In genomic region chr1:89820423-89821321, GRCh38 we compare ENCODE assay signal across 8 cellular contexts.
DNase-seq lines count a peak whose midpoint lies in the region; ATAC-seq and FAIRE-seq lines count a peak whose summit lies in the region.

TSS of gene LRRC8D (plus strand) at chr1:89821032. CDS start at chr1:89933069, 112,037 bp downstream.

- no peaks in the 10 kb centered on the region for H3K9me3 ChIP-seq in NT2/D1 (ENCODE audit: insufficient read depth, low read length)

- peak; percentile 48 for FAIRE-seq in HTR-8/SVneo (lab: Jason Lieb, UNC)

- H3K4me1 ChIP-seq in NT2/D1 (ENCODE audit: insufficient read depth, insufficient read length), result peaks cover 5% of the 10 kb centered on the region

- peak; percentile 82 for ATAC-seq in GM21367 (IDR thresholded peaks at IDR 0.05; ENCODE audit: unreplicated experiment)

- peak within 1 kb of the TSS; percentile 88 for H3K9ac ChIP-seq in NT2/D1 (ENCODE audit: insufficient read length, low read depth)

- peak; percentile 94 for DNase-seq in D341Med (ENCODE audit: low spot score)
- DNase-seq in HTR-8/SVneo (ENCODE audit: insufficient read length, low spot score), result peak; percentile 63
- peak; percentile 75 for DNase-seq in NT2/D1 (ENCODE audit: low read depth, low spot score)
- peak; percentile 42 for DNase-seq in activated T-cell treated with anti-CD3 and anti-CD28 coated beads for 1 hour (ENCODE audit: low read depth)
- peak; percentile 58 for DNase-seq in epidermal melanocyte (ENCODE audit: insufficient read length, low spot score)
- peak; percentile 88 for DNase-seq in middle frontal gyrus (ENCODE audit: extremely low spot score, low spot score)
- peak; percentile 29 to 34 for DNase-seq in stimulated activated CD8-positive, alpha-beta memory T cell treated with anti-CD3 and anti-CD28 coated beads, Interleukin-4, amount 100 ng/mL, for 1 hour (ENCODE audit: low read depth in 2 of 2, low spot score in 1 of 2)

- H3K36me3 ChIP-seq in NT2/D1 (ENCODE audit: insufficient read depth, insufficient read length, low read length), result peaks cover 2% of the 10 kb centered on the region

- H3K4me3 ChIP-seq in NT2/D1 (ENCODE audit: insufficient read length, low read depth), result peak within 1 kb of the TSS; percentile 88

- H3K27me3 ChIP-seq in NT2/D1 (ENCODE audit: insufficient read depth, insufficient read length), result peaks cover 20% of the 10 kb centered on the region

Comparison
In these comparisons a context has a peak if more than half of its experiments do, and no peak if none do; other contexts are left out.
1. Peak in every context shown above with its lines: DNase-seq, ATAC-seq and H3K4me3 ChIP-seq.
2. DNase-seq: peak in every context shown above with its lines; median percentile 94 in D341Med; 88 in middle frontal gyrus; 75 in NT2/D1; 63 in HTR-8/SVneo; 58 in epidermal melanocyte; 42 in activated T-cell treated with anti-CD3 and anti-CD28 coated beads for 1 hour; 32 in stimulated activated CD8-positive, alpha-beta memory T cell treated with anti-CD3 and anti-CD28 coated beads, Interleukin-4, amount 100 ng/mL, for 1 hour.